ENCODE assay signal across 1 cellular context in genomic region chr11:102630598-102631448, GRCh38.
TF ChIP-seq lines count a peak whose summit lies in the region.

No MANE protein-coding gene starts in this region.

TF ChIP-seq in SK-N-SH treated with all-trans-retinoic acid at 6 μM for 48 hours, 23 proteins besides CTCF, POLR2A, EP300 and RAD21 (continued from another document):
- TF ChIP-seq, protein P1, sequence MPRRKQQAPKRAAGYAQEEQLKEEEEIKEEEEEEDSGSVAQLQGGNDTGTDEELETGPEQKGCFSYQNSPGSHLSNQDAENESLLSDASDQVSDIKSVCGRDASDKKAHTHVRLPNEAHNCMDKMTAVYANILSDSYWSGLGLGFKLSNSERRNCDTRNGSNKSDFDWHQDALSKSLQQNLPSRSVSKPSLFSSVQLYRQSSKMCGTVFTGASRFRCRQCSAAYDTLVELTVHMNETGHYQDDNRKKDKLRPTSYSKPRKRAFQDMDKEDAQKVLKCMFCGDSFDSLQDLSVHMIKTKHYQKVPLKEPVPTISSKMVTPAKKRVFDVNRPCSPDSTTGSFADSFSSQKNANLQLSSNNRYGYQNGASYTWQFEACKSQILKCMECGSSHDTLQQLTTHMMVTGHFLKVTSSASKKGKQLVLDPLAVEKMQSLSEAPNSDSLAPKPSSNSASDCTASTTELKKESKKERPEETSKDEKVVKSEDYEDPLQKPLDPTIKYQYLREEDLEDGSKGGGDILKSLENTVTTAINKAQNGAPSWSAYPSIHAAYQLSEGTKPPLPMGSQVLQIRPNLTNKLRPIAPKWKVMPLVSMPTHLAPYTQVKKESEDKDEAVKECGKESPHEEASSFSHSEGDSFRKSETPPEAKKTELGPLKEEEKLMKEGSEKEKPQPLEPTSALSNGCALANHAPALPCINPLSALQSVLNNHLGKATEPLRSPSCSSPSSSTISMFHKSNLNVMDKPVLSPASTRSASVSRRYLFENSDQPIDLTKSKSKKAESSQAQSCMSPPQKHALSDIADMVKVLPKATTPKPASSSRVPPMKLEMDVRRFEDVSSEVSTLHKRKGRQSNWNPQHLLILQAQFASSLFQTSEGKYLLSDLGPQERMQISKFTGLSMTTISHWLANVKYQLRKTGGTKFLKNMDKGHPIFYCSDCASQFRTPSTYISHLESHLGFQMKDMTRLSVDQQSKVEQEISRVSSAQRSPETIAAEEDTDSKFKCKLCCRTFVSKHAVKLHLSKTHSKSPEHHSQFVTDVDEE (CRISPR knock-in tag; IDR thresholded peaks at IDR 0.05): no peak
- TF ChIP-seq, protein P2, sequence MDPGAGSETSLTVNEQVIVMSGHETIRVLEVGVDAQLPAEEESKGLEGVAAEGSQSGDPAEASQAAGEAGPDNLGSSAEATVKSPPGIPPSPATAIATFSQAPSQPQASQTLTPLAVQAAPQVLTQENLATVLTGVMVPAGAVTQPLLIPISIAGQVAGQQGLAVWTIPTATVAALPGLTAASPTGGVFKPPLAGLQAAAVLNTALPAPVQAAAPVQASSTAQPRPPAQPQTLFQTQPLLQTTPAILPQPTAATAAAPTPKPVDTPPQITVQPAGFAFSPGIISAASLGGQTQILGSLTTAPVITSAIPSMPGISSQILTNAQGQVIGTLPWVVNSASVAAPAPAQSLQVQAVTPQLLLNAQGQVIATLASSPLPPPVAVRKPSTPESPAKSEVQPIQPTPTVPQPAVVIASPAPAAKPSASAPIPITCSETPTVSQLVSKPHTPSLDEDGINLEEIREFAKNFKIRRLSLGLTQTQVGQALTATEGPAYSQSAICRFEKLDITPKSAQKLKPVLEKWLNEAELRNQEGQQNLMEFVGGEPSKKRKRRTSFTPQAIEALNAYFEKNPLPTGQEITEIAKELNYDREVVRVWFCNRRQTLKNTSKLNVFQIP (CRISPR knock-in tag; IDR thresholded peaks at IDR 0.05; ENCODE audit: borderline replicate concordance, low read depth): no peak
